8 cellular contexts compared by ENCODE assay signal in genomic region chr3:42653560-42654330, GRCh38. TPM values are rescaled to one million over a fixed set of nuclear protein-coding genes. Genes with fewer than 3 reads are reported as not detected.
DNase-seq lines count a peak whose midpoint lies in the region; ATAC-seq, FAIRE-seq and TF ChIP-seq lines count a peak whose summit lies in the region.

ZBTB47 (plus strand) TSS chr3:42653697; CDS start chr3:42658356, 4,659 bp downstream.

- peaks cover 14% of the 10 kb centered on the region for H3K4me1 ChIP-seq in CD8-positive, alpha-beta memory T cell (ENCODE audit: insufficient read depth, low read length)
- H3K4me1 ChIP-seq in HUES48 (ENCODE audit: control insufficient read depth, insufficient read depth, low read length) = peaks cover 38% of the 10 kb centered on the region

- CTCF ChIA-PET in CD8-positive, alpha-beta memory T cell (lab: Charles Lee) = interaction anchor here (1.2 kb wide), 1 partner anchor 11 kb away, joined by 3 read pairs; no protein-coding TSS in a partner anchor

- H3K27ac ChIP-seq in CD8-positive, alpha-beta memory T cell (ENCODE audit: low read depth, low read length) = peak within 1 kb of the TSS; percentile 16
- peak within 1 kb of the TSS; percentile 78 for H3K27ac ChIP-seq in HUES48 (ENCODE audit: low read depth, low read length)

- no peaks in the 10 kb centered on the region for H3K9me3 ChIP-seq in CD8-positive, alpha-beta memory T cell (ENCODE audit: low read length)
- no peaks in the 10 kb centered on the region for H3K9me3 ChIP-seq in HUES48 (ENCODE audit: control insufficient read depth, insufficient read depth, low read length)

- ATAC-seq in HG02970 (IDR thresholded peaks at IDR 0.05; ENCODE audit: low FRiP score, unreplicated experiment) (no peak), GM21447 (IDR thresholded peaks at IDR 0.05; ENCODE audit: unreplicated experiment) (no peak)

- peak within 1 kb of the TSS in 6 of 8 donors; percentile 42 to 89 (median 75) for H3K27ac Mint-ChIP-seq in CD8-positive, alpha-beta memory T cell
- H3K27ac Mint-ChIP-seq in activated T-helper 2 cell treated with anti-CD3 and anti-CD28 coated beads, Interferon-gamma antibody, Interleukin-2, Interleukin-4, amounts not matched to agents 10 μg/mL and 5 μg/mL and 100 μg/mL, durations not matched to agents 14 hours and 24 hours and 36 hours = no peak within 1 kb of the TSS
- no peak within 1 kb of the TSS for H3K27ac Mint-ChIP-seq in neural crest cell (ENCODE audit: unreplicated experiment)

- H3K27me3 Mint-ChIP-seq in CD8-positive, alpha-beta memory T cell = no peaks in the 10 kb centered on the region
- H3K27me3 Mint-ChIP-seq in activated T-helper 2 cell treated with anti-CD3 and anti-CD28 coated beads, Interferon-gamma antibody, Interleukin-2, Interleukin-4, amounts not matched to agents 10 μg/mL and 5 μg/mL and 100 μg/mL, durations not matched to agents 14 hours and 24 hours and 36 hours (ENCODE audit: low read depth) = peaks cover 9% of the 10 kb centered on the region
- H3K27me3 Mint-ChIP-seq in neural crest cell (ENCODE audit: low read depth) = no peaks in the 10 kb centered on the region

- intact Hi-C loops in activated T-helper 2 cell treated with anti-CD3 and anti-CD28 coated beads, Interferon-gamma antibody, Interleukin-2, Interleukin-4, amounts not matched to agents 10 μg/mL and 5 μg/mL and 100 μg/mL, durations not matched to agents 14 hours and 24 hours and 36 hours (cut with micrococcal nuclease) = no loop called here

- TF ChIP-seq POLR2A in H54 (IDR thresholded peaks at IDR 0.05; ENCODE audit: low read depth, low read length) = no peak; the same call in 1 of the 2 replicates

- H3K9me3 Mint-ChIP-seq in CD8-positive, alpha-beta memory T cell = no peaks in the 10 kb centered on the region
- H3K9me3 Mint-ChIP-seq in activated T-helper 2 cell treated with anti-CD3 and anti-CD28 coated beads, Interferon-gamma antibody, Interleukin-2, Interleukin-4, amounts not matched to agents 10 μg/mL and 5 μg/mL and 100 μg/mL, durations not matched to agents 14 hours and 24 hours and 36 hours = no peaks in the 10 kb centered on the region
- no peaks in the 10 kb centered on the region for H3K9me3 Mint-ChIP-seq in neural crest cell

- no peak for DNase-seq in CD8-positive, alpha-beta memory T cell
- no peak for DNase-seq in activated T-helper 2 cell treated with anti-CD3 and anti-CD28 coated beads, Interferon-gamma antibody, Interleukin-2, Interleukin-4, amounts not matched to agents 10 μg/mL and 5 μg/mL and 100 μg/mL, durations not matched to agents 14 hours and 24 hours and 36 hours (ENCODE audit: low spot score)
- DNase-seq in glomerular endothelial cell (ENCODE audit: extremely low read depth, low read depth, low spot score) (no peak), neural crest cell (ENCODE audit: low read depth, low spot score) (no peak), H54 (ENCODE audit: insufficient read length, low spot score) (no peak)

- H3K36me3 Mint-ChIP-seq in CD8-positive, alpha-beta memory T cell = peaks cover 0 to 5% (median 0%) of the 10 kb centered on the region in 3 donors
- peaks cover 5% of the 10 kb centered on the region for H3K36me3 Mint-ChIP-seq in activated T-helper 2 cell treated with anti-CD3 and anti-CD28 coated beads, Interferon-gamma antibody, Interleukin-2, Interleukin-4, amounts not matched to agents 10 μg/mL and 5 μg/mL and 100 μg/mL, durations not matched to agents 14 hours and 24 hours and 36 hours (ENCODE audit: low read depth)
- H3K36me3 Mint-ChIP-seq in neural crest cell (ENCODE audit: low read depth) = peaks cover 7% of the 10 kb centered on the region

- H3K4me3 ChIP-seq in CD8-positive, alpha-beta memory T cell (ENCODE audit: low read length) = peak within 1 kb of the TSS; percentile 47
- peak within 1 kb of the TSS; percentile 76 for H3K4me3 ChIP-seq in HUES48 (ENCODE audit: low read depth, low read length)

- no peak for FAIRE-seq in H54 (lab: Jason Lieb, UNC)

- POLR2A ChIA-PET in CD8-positive, alpha-beta memory T cell (lab: Charles Lee) = interaction anchor here (1.6 kb wide), 1 partner anchor 63 kb away, joined by 5 read pairs; the partner anchor contains the start of gene SS18L2

- H3K36me3 ChIP-seq in CD8-positive, alpha-beta memory T cell (ENCODE audit: insufficient read depth, low read length) = no peaks in the 10 kb centered on the region
- H3K36me3 ChIP-seq in HUES48 (ENCODE audit: control insufficient read depth, insufficient read depth, low read length) = peaks cover 8% of the 10 kb centered on the region

- no peaks in the 10 kb centered on the region for H3K27me3 ChIP-seq in CD8-positive, alpha-beta memory T cell (ENCODE audit: insufficient read depth, low read length, poor library complexity, severe bottlenecking)
- no peaks in the 10 kb centered on the region for H3K27me3 ChIP-seq in HUES48 (ENCODE audit: control insufficient read depth, insufficient read depth, low read length)

- H3K4me1 Mint-ChIP-seq in CD8-positive, alpha-beta memory T cell = peaks cover 4 to 25% (median 7%) of the 10 kb centered on the region in 3 donors
- H3K4me1 Mint-ChIP-seq in activated T-helper 2 cell treated with anti-CD3 and anti-CD28 coated beads, Interferon-gamma antibody, Interleukin-2, Interleukin-4, amounts not matched to agents 10 μg/mL and 5 μg/mL and 100 μg/mL, durations not matched to agents 14 hours and 24 hours and 36 hours (ENCODE audit: low read depth) = peaks cover 9% of the 10 kb centered on the region
- peaks cover 20% of the 10 kb centered on the region for H3K4me1 Mint-ChIP-seq in neural crest cell

- no peak for TF ChIP-seq CTCF in neural crest cell (conservative IDR thresholded peaks at IDR 0.05)

- H3K4me3 Mint-ChIP-seq in CD8-positive, alpha-beta memory T cell = peak within 1 kb of the TSS; percentile 66 to 90 (median 83)
- H3K4me3 Mint-ChIP-seq in activated T-helper 2 cell treated with anti-CD3 and anti-CD28 coated beads, Interferon-gamma antibody, Interleukin-2, Interleukin-4, amounts not matched to agents 10 μg/mL and 5 μg/mL and 100 μg/mL, durations not matched to agents 14 hours and 24 hours and 36 hours (ENCODE audit: low read depth) = peak within 1 kb of the TSS; percentile 76
- H3K4me3 Mint-ChIP-seq in neural crest cell = peak within 1 kb of the TSS; percentile 89

- peak within 1 kb of the TSS; percentile 50 for H3K9ac ChIP-seq in HUES48 (ENCODE audit: low read depth, low read length)

RNA-seq across cellular contexts. Expression of gene ZBTB47, which starts in this region (rescaled TPM):
- total RNA-seq in CD8-positive, alpha-beta memory T cell = under 1 TPM; 0.48 to 0.60 TPM
- not detected for polyA plus RNA-seq in CD8-positive, alpha-beta memory T cell
- total RNA-seq in activated T-helper 2 cell treated with anti-CD3 and anti-CD28 coated beads, Interferon-gamma antibody, Interleukin-2, Interleukin-4, amounts not matched to agents 10 μg/mL and 5 μg/mL and 100 μg/mL, durations not matched to agents 14 hours and 24 hours and 36 hours = 0.16 and 0.44 TPM in 2 replicates
- total RNA-seq in glomerular endothelial cell = 19.1 and 24.3 TPM in 2 replicates
- 6.6 and 7.3 TPM in 2 replicates for total RNA-seq in neural crest cell

Comparison
In these comparisons a context has a peak if more than half of its experiments do, and no peak if none do; other contexts are left out.
1. H3K27ac Mint-ChIP-seq: peak in CD8-positive, alpha-beta memory T cell (6 of 8); none in activated T-helper 2 cell treated with anti-CD3 and anti-CD28 coated beads, Interferon-gamma antibody, Interleukin-2, Interleukin-4, amounts not matched to agents 10 μg/mL and 5 μg/mL and 100 μg/mL, durations not matched to agents 14 hours and 24 hours and 36 hours (single experiment) and neural crest cell (single experiment).
2. Peak in every context shown above with its lines, with median percentiles within 50 percentile points of each other: H3K4me3 Mint-ChIP-seq.